In the genomic region with DNA sequence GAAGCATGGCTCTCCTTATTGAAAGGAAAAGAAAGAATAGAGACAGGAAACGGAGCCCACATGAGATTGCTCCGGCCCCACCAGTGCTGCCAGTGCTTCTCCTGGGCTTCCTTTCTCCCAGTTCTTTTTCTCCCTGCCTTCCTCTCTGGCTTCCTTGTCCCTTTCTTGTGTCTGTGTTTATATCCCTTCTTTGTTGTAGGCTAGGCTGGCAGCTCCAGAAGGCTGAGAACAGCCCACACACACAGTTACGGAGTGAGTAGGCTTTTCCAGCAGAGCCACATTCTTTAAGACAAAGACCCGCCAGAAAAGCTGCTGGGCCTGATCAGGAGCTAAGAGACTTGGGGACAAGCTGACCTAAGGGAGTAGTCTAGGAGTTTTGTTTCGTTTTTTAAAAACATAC, we compare ENCODE assay signal across 13 cellular contexts. TPM values are rescaled to one million over a fixed set of nuclear protein-coding genes. Genes with fewer than 3 reads are reported as not detected.
DNase-seq lines count a peak whose midpoint lies in the region; TF ChIP-seq lines count a peak whose summit lies in the region.
"Had no signal": no experiment of that assay in that cellular context is flagged by ENCODE, and none has a peak within 500 bp of the region (broad histone marks: within the 10 kb centered on the region; RNA-seq: fewer than 3 reads in every experiment).

No MANE protein-coding gene starts in this region.

- H3K27ac Mint-ChIP-seq in endodermal cell = peak overlapping the region; percentile 98
- H3K27ac Mint-ChIP-seq: activated CD4-positive, alpha-beta T cell treated with anti-CD3 and anti-CD28 coated beads, Interleukin-2, amount 10 ng/mL, durations not matched to agents 24 days and 14 days; CD8-positive, alpha-beta T cell had no signal

- peak overlapping the region; percentile 43 for H3K27ac ChIP-seq in HUES6 (ENCODE audit: low read depth, low read length)
- peak overlapping the region; percentile 98 for H3K27ac ChIP-seq in endodermal cell (ENCODE audit: low read depth, low read length)
- H3K27ac ChIP-seq in layer of hippocampus (ENCODE audit: low read depth, low read length) = peak overlapping the region; percentile 62
- H3K27ac ChIP-seq in spleen = peak overlapping the region in 5 of 8 donors; percentile 3 to 63 (median 34)
- H3K27ac ChIP-seq: brain microvascular endothelial cell had no signal

- peaks cover 17% of the 10 kb centered on the region for H3K4me1 Mint-ChIP-seq in endodermal cell
- H3K4me1 Mint-ChIP-seq: activated CD4-positive, alpha-beta T cell treated with anti-CD3 and anti-CD28 coated beads, Interleukin-2, amount 10 ng/mL, durations not matched to agents 24 days and 14 days had no signal

- H3K27me3 Mint-ChIP-seq in endodermal cell (ENCODE audit: insufficient read depth) = no peaks in the 10 kb centered on the region
- H3K27me3 Mint-ChIP-seq: activated CD4-positive, alpha-beta T cell treated with anti-CD3 and anti-CD28 coated beads, Interleukin-2, amount 10 ng/mL, durations not matched to agents 24 days and 14 days had no signal

- H3K36me3 Mint-ChIP-seq in endodermal cell (ENCODE audit: low read depth) = peaks cover 53% of the 10 kb centered on the region

- H3K9ac ChIP-seq in HUES6 (ENCODE audit: low read length) = peak overlapping the region; percentile 43
- peak overlapping the region; percentile 21 for H3K9ac ChIP-seq in endodermal cell (ENCODE audit: extremely low read depth, low read length, poor library complexity, severe bottlenecking)

- H3K4me3 ChIP-seq in HUES6 (ENCODE audit: low read depth, low read length) (peak overlapping the region; percentile 12; the same call in 1 of the 2 replicates), endodermal cell (ENCODE audit: low read length) (no peak overlapping the region), spleen (no peak overlapping the region)

- H3K27me3 ChIP-seq in HUES6 (ENCODE audit: control insufficient read depth, insufficient read depth, low read length) = no peaks in the 10 kb centered on the region
- no peaks in the 10 kb centered on the region for H3K27me3 ChIP-seq in endodermal cell (ENCODE audit: control insufficient read depth, insufficient read depth, low read length, poor library complexity, severe bottlenecking)
- no peaks in the 10 kb centered on the region for H3K27me3 ChIP-seq in layer of hippocampus (ENCODE audit: control insufficient read depth, insufficient read depth, low read length)
- H3K27me3 ChIP-seq in spleen (replicated peaks in 1 of 7) = no peaks in the 10 kb centered on the region
- H3K27me3 ChIP-seq: brain microvascular endothelial cell had no signal

- intact Hi-C loops in spleen (cut with DNase I; ENCODE audit: low total_unique reads) = no loop called here

- H3K4me3 Mint-ChIP-seq in endodermal cell = no peak overlapping the region
- H3K4me3 Mint-ChIP-seq: activated CD4-positive, alpha-beta T cell treated with anti-CD3 and anti-CD28 coated beads, Interleukin-2, amount 10 ng/mL, durations not matched to agents 24 days and 14 days; CD8-positive, alpha-beta T cell had no signal

- 13 to 21% methylated on average over 2 to 5 of the region's 5 CpGs for WGBS in endodermal cell (ENCODE audit: insufficient coverage in 1 of 2, insufficient read length in 1 of 2), 2 experiments
- 69 to 80% (median 73%) methylated on average over 5 of the region's 5 CpGs for WGBS in spleen, 5 donors

- H3K4me1 ChIP-seq in HUES6 (ENCODE audit: control insufficient read depth, insufficient read depth, low read length) = peaks cover 29% of the 10 kb centered on the region
- H3K4me1 ChIP-seq in endodermal cell (ENCODE audit: control insufficient read depth, insufficient read depth, low read length) = peaks cover 11% of the 10 kb centered on the region
- peaks cover 0 to 9% (median 0%) of the 10 kb centered on the region in 6 donors for H3K4me1 ChIP-seq in spleen

- DNase-seq in endodermal cell (peak; percentile 87), spleen (no peak), DMS 273 treated with DMSO at 0.1 percent for 48 hours (lab: John Stamatoyannopoulos, UW) (no peak), NK-92 (lab: John Stamatoyannopoulos, UW; ENCODE audit: unreplicated experiment) (no peak)
- DNase-seq in activated naive CD4-positive, alpha-beta T cell treated with anti-CD3 and anti-CD28 coated beads, Interleukin-2, amount 50 U/mL, for 16 hours = no peak
- no peak for DNase-seq in effector CD4-positive, alpha-beta T cell
- DNase-seq: activated CD4-positive, alpha-beta T cell treated with anti-CD3 and anti-CD28 coated beads, Interleukin-2, amount 10 ng/mL, durations not matched to agents 24 days and 14 days; brain microvascular endothelial cell; CD8-positive, alpha-beta T cell; NCI-H187 had no signal

- H3K9me3 ChIP-seq in HUES6 (ENCODE audit: control insufficient read depth, insufficient read depth, low read depth, low read length) (no peaks in the 10 kb centered on the region), endodermal cell (ENCODE audit: control insufficient read depth, low read length) (no peaks in the 10 kb centered on the region), spleen (no peaks in the 10 kb centered on the region)

- H3K36me3 ChIP-seq in HUES6 (ENCODE audit: control insufficient read depth, insufficient read depth, low read length) = peaks cover 71% of the 10 kb centered on the region
- H3K36me3 ChIP-seq in endodermal cell (ENCODE audit: control insufficient read depth, insufficient read depth, low read length) = peaks cover 79% of the 10 kb centered on the region
- peaks cover 6 to 99% (median 51%) of the 10 kb centered on the region in 6 donors for H3K36me3 ChIP-seq in spleen

- no peak for TF ChIP-seq POLR2A in spleen (IDR thresholded peaks at IDR 0.05)

- no peak for TF ChIP-seq CTCF in endodermal cell (conservative IDR thresholded peaks at IDR 0.05)
- no peak for TF ChIP-seq CTCF in spleen (IDR thresholded peaks at IDR 0.05 in 8 of 11, conservative IDR thresholded peaks at IDR 0.05 in 3 of 11)

- H3K9me3 Mint-ChIP-seq in endodermal cell = no peaks in the 10 kb centered on the region
- H3K9me3 Mint-ChIP-seq: activated CD4-positive, alpha-beta T cell treated with anti-CD3 and anti-CD28 coated beads, Interleukin-2, amount 10 ng/mL, durations not matched to agents 24 days and 14 days; CD8-positive, alpha-beta T cell had no signal

RNA-seq across cellular contexts. Expression of gene CIPC, which starts 13.0 kb away (rescaled TPM):
- total RNA-seq in endodermal cell (10 to 100 TPM; 16.2 to 22.5 TPM), spleen (10 to 100 TPM; 14.9 to 33.8 (median 24.7) TPM)
- 19.9 TPM for polyA plus RNA-seq in endodermal cell (2013, experiment 1 of 2)
- polyA plus RNA-seq in endodermal cell (2013, experiment 2 of 2) = 21.3 TPM
- 1 to 10 TPM; 4.2 to 9.6 (median 5.1) TPM for polyA plus RNA-seq in spleen

RNA-seq across cellular contexts. Expression of gene ZDHHC22, which starts 30.6 kb away (rescaled TPM):
- 1 to 10 TPM in 1 of 2 donors, under 1 TPM in 1; 0.38 to 1.7 TPM for total RNA-seq in endodermal cell
- polyA plus RNA-seq in endodermal cell (2013, experiment 1 of 2) = 9.5 TPM
- polyA plus RNA-seq in endodermal cell (2013, experiment 2 of 2) = 8.9 TPM
- not detected for total RNA-seq in spleen
- polyA plus RNA-seq in spleen = under 1 TPM in 1 of 3 donors, not detected in 2; 0.02 TPM
- total RNA-seq: activated CD4-positive, alpha-beta T cell treated with anti-CD3 and anti-CD28 coated beads, Interleukin-2, amount 10 ng/mL, durations not matched to agents 24 days and 14 days; CD8-positive, alpha-beta T cell; left lobe of liver had no signal

Comparison
In these comparisons a context has a peak if more than half of its experiments do, and no peak if none do; other contexts are left out.
1. H3K27ac ChIP-seq: peak in every context shown above with its lines; median percentile 98 in endodermal cell; 62 in layer of hippocampus; 43 in HUES6; 34 in spleen.